ENCODE assay signal across 11 cellular contexts in the genomic region with DNA sequence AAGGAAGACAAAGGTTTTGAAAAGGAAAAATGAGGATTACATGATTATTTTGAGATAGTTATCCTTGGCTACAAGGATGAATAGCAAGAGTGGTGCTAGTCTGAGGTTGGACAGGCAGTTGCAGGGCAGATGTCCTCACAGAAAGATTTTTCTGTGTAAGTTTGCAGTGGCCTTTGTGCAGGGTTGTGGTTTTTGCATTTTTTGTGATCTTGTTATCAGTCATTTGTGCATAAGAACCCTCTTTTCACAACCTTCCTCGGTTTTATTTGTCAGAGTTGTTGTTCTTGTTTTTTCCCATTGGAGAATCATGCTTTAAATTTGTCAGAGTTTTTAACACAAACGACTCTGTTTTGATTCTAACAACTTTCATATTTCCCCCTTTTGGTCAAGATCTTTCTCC. TPM values are rescaled to one million over a fixed set of nuclear protein-coding genes. Genes with fewer than 3 reads are reported as not detected.
DNase-seq lines count a peak whose midpoint lies in the region; ATAC-seq and TF ChIP-seq lines count a peak whose summit lies in the region.
"Had no signal": no experiment of that assay in that cellular context is flagged by ENCODE, and none has a peak within 500 bp of the region (broad histone marks: within the 10 kb centered on the region; RNA-seq: fewer than 3 reads in every experiment).

No MANE protein-coding gene starts in this region.

- peaks cover 22% of the 10 kb centered on the region for H3K4me1 ChIP-seq in iPS-18a (ENCODE audit: control insufficient read depth, low read depth, low read length)

- H3K4me3 ChIP-seq in iPS-18a (ENCODE audit: low read length) = peak overlapping the region; percentile 76

- H3K9ac ChIP-seq in iPS-18a (ENCODE audit: low read length) = peak overlapping the region; percentile 18

- POLR2A ChIA-PET in GM10248 (lab: Yijun Ruan, JAX) = no interaction called here

- H3K4me3 Mint-ChIP-seq in stimulated activated naive CD8-positive, alpha-beta T cell treated with anti-CD3 and anti-CD28 coated beads, Interleukin-15, Interleukin-2, amounts not matched to agents 100 ng/mL and 50 ng/mL, for 24 hours = peak overlapping the region; percentile 96
- H3K4me3 Mint-ChIP-seq in type B pancreatic cell = peak overlapping the region; percentile 97

- DNase-seq in stimulated activated naive CD8-positive, alpha-beta T cell treated with anti-CD3 and anti-CD28 coated beads, Interleukin-15, Interleukin-2, amounts not matched to agents 100 U/mL and 50 U/mL, for 24 hours = no peak
- DNase-seq in type B pancreatic cell (ENCODE audit: extremely low spot score, unreplicated experiment) = no peak
- DNase-seq in GM10248 (ENCODE audit: extremely low spot score) = no peak
- DNase-seq: NCI-H1092 had no signal

- H3K27me3 Mint-ChIP-seq in stimulated activated naive CD8-positive, alpha-beta T cell treated with anti-CD3 and anti-CD28 coated beads, Interleukin-15, Interleukin-2, amounts not matched to agents 100 ng/mL and 50 ng/mL, for 24 hours = no peaks in the 10 kb centered on the region
- H3K27me3 Mint-ChIP-seq in type B pancreatic cell = no peaks in the 10 kb centered on the region

- H3K27me3 ChIP-seq in iPS-18a (ENCODE audit: control insufficient read depth, insufficient read depth, low read length) = no peaks in the 10 kb centered on the region
- H3K27me3 ChIP-seq: esophagus muscularis mucosa had no signal

- peaks cover 38% of the 10 kb centered on the region for H3K4me1 Mint-ChIP-seq in stimulated activated naive CD8-positive, alpha-beta T cell treated with anti-CD3 and anti-CD28 coated beads, Interleukin-15, Interleukin-2, amounts not matched to agents 100 ng/mL and 50 ng/mL, for 24 hours (ENCODE audit: low read depth)
- peaks cover 11% of the 10 kb centered on the region for H3K4me1 Mint-ChIP-seq in type B pancreatic cell (ENCODE audit: unreplicated experiment)

- peak overlapping the region; percentile 87; the same call in 1 of the 2 replicates for H3K27ac ChIP-seq in VCaP
- H3K27ac ChIP-seq in iPS-18a (ENCODE audit: low read length) = no peak overlapping the region
- H3K27ac ChIP-seq: esophagus muscularis mucosa had no signal

- no peaks in the 10 kb centered on the region for H3K9me3 ChIP-seq in iPS-18a (ENCODE audit: control insufficient read depth, low read depth, low read length)
- H3K9me3 ChIP-seq: esophagus muscularis mucosa had no signal

- peak overlapping the region; percentile 97 for H3K27ac Mint-ChIP-seq in stimulated activated naive CD8-positive, alpha-beta T cell treated with anti-CD3 and anti-CD28 coated beads, Interleukin-15, Interleukin-2, amounts not matched to agents 100 ng/mL and 50 ng/mL, for 24 hours
- H3K27ac Mint-ChIP-seq in type B pancreatic cell = peak overlapping the region; percentile 93

- no peaks in the 10 kb centered on the region for H3K9me3 Mint-ChIP-seq in stimulated activated naive CD8-positive, alpha-beta T cell treated with anti-CD3 and anti-CD28 coated beads, Interleukin-15, Interleukin-2, amounts not matched to agents 100 ng/mL and 50 ng/mL, for 24 hours
- no peaks in the 10 kb centered on the region for H3K9me3 Mint-ChIP-seq in type B pancreatic cell

- H3K36me3 ChIP-seq in iPS-18a (ENCODE audit: control insufficient read depth, low read depth, low read length) = no peaks in the 10 kb centered on the region
- H3K36me3 ChIP-seq: esophagus muscularis mucosa had no signal

- no peak for ATAC-seq in stimulated activated naive CD8-positive, alpha-beta T cell treated with anti-CD3 and anti-CD28 coated beads, Interleukin-15, Interleukin-2, amounts not matched to agents 100 U/mL and 50 U/mL, for 24 hours
- ATAC-seq in HG02970 (IDR thresholded peaks at IDR 0.05; ENCODE audit: low FRiP score, unreplicated experiment) (no peak), HG03139 (IDR thresholded peaks at IDR 0.05; ENCODE audit: unreplicated experiment) (no peak)
- ATAC-seq: Right ventricle myocardium inferior had no signal

- CTCF ChIA-PET in GM10248 (lab: Yijun Ruan, JAX) = interaction anchor here (1.1 to 4.6 kb wide), 6 partner anchors 9 to 139 kb away, joined by 3 to 43 read pairs (median 8); partner anchors contain the start of genes MEI1 and SREBF2

- H3K36me3 Mint-ChIP-seq in stimulated activated naive CD8-positive, alpha-beta T cell treated with anti-CD3 and anti-CD28 coated beads, Interleukin-15, Interleukin-2, amounts not matched to agents 100 ng/mL and 50 ng/mL, for 24 hours (ENCODE audit: low read depth) = peaks cover 12% of the 10 kb centered on the region
- no peaks in the 10 kb centered on the region for H3K36me3 Mint-ChIP-seq in type B pancreatic cell

- TF ChIP-seq CTCF in VCaP (conservative IDR thresholded peaks at IDR 0.05) (no peak), type B pancreatic cell (conservative IDR thresholded peaks at IDR 0.05) (no peak), GM10248 (IDR thresholded peaks at IDR 0.05; ENCODE audit: control extremely low read depth, extremely low read depth, low read depth, missing control alignments) (no peak)

RNA-seq across cellular contexts. Expression of gene CCDC134, which starts 1.4 kb away (rescaled TPM):
- 13.2 and 19.6 TPM in 2 replicates for total RNA-seq in type B pancreatic cell (ENCODE audit: low replicate concordance)

RNA-seq across cellular contexts. Expression of gene SREBF2, which starts 31.0 kb away (rescaled TPM):
- total RNA-seq in type B pancreatic cell (ENCODE audit: low replicate concordance) = 110 and 119 TPM in 2 replicates
